ENCODE assay signal across 9 cellular contexts in genomic region chr17:71764507-71764906, GRCh38.
A peak's percentile ranks its signal among the peaks of the same experiment; 100 is the strongest.
DNase-seq lines count a peak whose midpoint lies in the region; ATAC-seq and TF ChIP-seq lines count a peak whose summit lies in the region.
"Had no signal": no experiment of that assay in that cellular context is flagged by ENCODE, and none has a peak within 500 bp of the region (broad histone marks: within the 10 kb centered on the region; RNA-seq: fewer than 3 reads in every experiment).

No MANE protein-coding gene starts in this region.

- peak; percentile 75 for TF ChIP-seq CTCF in brain microvascular endothelial cell (IDR thresholded peaks at IDR 0.05; ENCODE audit: low read depth, low read length, missing control alignments)
- no peak for TF ChIP-seq CTCF in uterus (IDR thresholded peaks at IDR 0.05)

- no peaks in the 10 kb centered on the region for H3K4me1 ChIP-seq in uterus

- no peaks in the 10 kb centered on the region for H3K27me3 ChIP-seq in brain microvascular endothelial cell (replicated peaks)
- no peaks in the 10 kb centered on the region for H3K27me3 ChIP-seq in uterus
- H3K27me3 ChIP-seq: thyroid gland had no signal

- no peaks in the 10 kb centered on the region for H3K9me3 ChIP-seq in uterus
- H3K9me3 ChIP-seq: thyroid gland had no signal

- DNase-seq in NCI-H748 (lab: John Stamatoyannopoulos, UW; ENCODE audit: unreplicated experiment) (peak; percentile 38), NCI-H748 treated with DMSO at 0.1 percent for 48 hours (lab: John Stamatoyannopoulos, UW) (no peak), brain microvascular endothelial cell (peak; percentile 15), retina (peak; percentile 35), uterus (no peak), NCI-H2107 treated with DMSO at 0.1 percent for 48 hours (lab: John Stamatoyannopoulos, UW; ENCODE audit: unreplicated experiment) (no peak)

- no peak overlapping the region for H3K4me3 ChIP-seq in brain microvascular endothelial cell (ENCODE audit: low read depth, low read length)
- H3K4me3 ChIP-seq in uterus = no peak overlapping the region
- H3K4me3 ChIP-seq: thyroid gland had no signal

- TF ChIP-seq RAD21 in Ishikawa (IDR thresholded peaks at IDR 0.05; ENCODE audit: low read depth) = peak; percentile 43

- no peak for TF ChIP-seq POLR2A in uterus (IDR thresholded peaks at IDR 0.05)

- in situ Hi-C loops in brain microvascular endothelial cell (cut with HindIII; ENCODE audit: low pct_ligation_motif_present, low sequenced_read_pairs) = no loop called here

- H3K27ac ChIP-seq in brain microvascular endothelial cell (no peak overlapping the region), uterus (no peak overlapping the region)
- H3K27ac ChIP-seq: thyroid gland had no signal

- intact Hi-C loops in uterus (cut with DNase I; ENCODE audit: low total_unique reads) = no loop called here

- TF ChIP-seq EP300 in Ishikawa (IDR thresholded peaks at IDR 0.05; ENCODE audit: borderline replicate concordance) = no peak

- ATAC-seq in GM18907 (IDR thresholded peaks at IDR 0.05; ENCODE audit: unreplicated experiment) = no peak

- H3K36me3 ChIP-seq in brain microvascular endothelial cell (replicated peaks) (no peaks in the 10 kb centered on the region), uterus (no peaks in the 10 kb centered on the region)
- H3K36me3 ChIP-seq: thyroid gland had no signal

TF ChIP-seq in Ishikawa, 13 proteins besides CTCF, POLR2A, EP300 and RAD21:
- no peak for TF ChIP-seq REST (IDR thresholded peaks at IDR 0.05; ENCODE audit: low read depth)
- TF ChIP-seq TEAD4 (IDR thresholded peaks at IDR 0.05) = no peak
- no peak for TF ChIP-seq USF1 (IDR thresholded peaks at IDR 0.05)

Comparison
In these comparisons a context has a peak if more than half of its experiments do, and no peak if none do; other contexts are left out.
1. DNase-seq: peak in NCI-H748 (single experiment), brain microvascular endothelial cell (single experiment) and retina (single experiment); none in NCI-H748 treated with DMSO at 0.1 percent for 48 hours (single experiment), uterus (0 of 2) and NCI-H2107 treated with DMSO at 0.1 percent for 48 hours (single experiment).